In the genomic region with DNA sequence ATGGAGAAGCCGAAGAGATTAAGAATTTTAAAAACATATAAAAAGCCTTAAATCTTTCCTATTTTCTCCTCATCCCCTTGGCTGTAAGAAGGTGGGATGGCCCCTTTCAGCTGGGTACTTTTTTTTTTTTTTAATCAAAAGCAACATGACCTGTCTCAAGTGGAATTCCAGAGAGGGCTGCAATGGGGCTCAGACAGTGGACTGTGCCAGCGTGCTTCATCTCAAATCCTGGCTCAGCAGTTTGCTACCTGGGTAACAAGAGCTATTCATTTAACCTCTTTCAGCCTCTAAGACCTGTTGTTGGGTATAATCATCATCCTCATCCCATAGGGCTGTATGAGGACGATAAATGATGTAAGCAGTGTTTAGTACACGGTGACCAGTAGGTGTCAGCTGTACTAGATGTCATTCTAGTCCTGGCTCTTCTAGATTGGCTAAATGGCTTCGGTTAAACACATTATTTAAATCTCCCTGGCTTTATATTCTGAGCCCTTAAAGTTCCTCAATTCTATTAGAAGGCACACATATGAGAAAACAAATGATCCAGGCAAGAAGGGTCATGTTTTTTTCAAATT, we compare ENCODE assay signal across 11 cellular contexts. TPM values are rescaled to one million over a fixed set of nuclear protein-coding genes. Genes with fewer than 3 reads are reported as not detected.
DNase-seq lines count a peak whose midpoint lies in the region; ATAC-seq and TF ChIP-seq lines count a peak whose summit lies in the region.
"Had no signal": no experiment of that assay in that cellular context is flagged by ENCODE, and none has a peak within 500 bp of the region (broad histone marks: within the 10 kb centered on the region; RNA-seq: fewer than 3 reads in every experiment).

No MANE protein-coding gene starts in this region.

- H3K4me3 Mint-ChIP-seq in activated B cell treated with CpG ODN at 0.5 μM for 24 hours (no peak overlapping the region), neural progenitor cell (no peak overlapping the region)
- H3K4me3 Mint-ChIP-seq in activated CD8-positive, alpha-beta T cell treated with anti-CD3 and anti-CD28 coated beads, Interleukin-2, amount 10 ng/mL, durations not matched to agents 7 days and 5 days = no peak overlapping the region
- no peak overlapping the region for H3K4me3 Mint-ChIP-seq in activated naive CD4-positive, alpha-beta T cell treated with anti-CD3 and anti-CD28 coated beads, Interleukin-2, amount 10 ng/mL, durations not matched to agents 7 days and 5 days
- no peak overlapping the region for H3K4me3 Mint-ChIP-seq in activated naive CD8-positive, alpha-beta T cell treated with anti-CD3 and anti-CD28 coated beads, Interleukin-2, amount 50 U/mL, for 24 hours
- H3K4me3 Mint-ChIP-seq: activated CD4-positive, alpha-beta T cell treated with anti-CD3 and anti-CD28 coated beads, Interleukin-2, amount 10 ng/mL, durations not matched to agents 7 days and 5 days had no signal

- TF ChIP-seq CTCF in activated B cell treated with CpG ODN at 0.5 μM for 24 hours (IDR thresholded peaks at IDR 0.05) = no peak
- peak; percentile 37 for TF ChIP-seq CTCF in neural progenitor cell (IDR thresholded peaks at IDR 0.05)

- H3K4me3 ChIP-seq in neural progenitor cell = no peak overlapping the region
- H3K4me3 ChIP-seq: colonic mucosa had no signal

- peak; percentile 35 for DNase-seq in NCI-H82 (lab: John Stamatoyannopoulos, UW)
- no peak for DNase-seq in NCI-H82 treated with DMSO at 0.1 percent for 48 hours (lab: John Stamatoyannopoulos, UW; ENCODE audit: unreplicated experiment)
- peak; percentile 20 for DNase-seq in HT1080 (ENCODE audit: low read depth)
- DNase-seq in activated B cell treated with CpG ODN at 0.5 μM for 24 hours = no peak
- DNase-seq in neural progenitor cell (ENCODE audit: low spot score) = no peak
- DNase-seq in activated CD8-positive, alpha-beta T cell treated with anti-CD3 and anti-CD28 coated beads, Interleukin-2, amount 10 ng/mL, durations not matched to agents 7 days and 5 days = no peak
- DNase-seq in activated naive CD4-positive, alpha-beta T cell treated with anti-CD3 and anti-CD28 coated beads, Interleukin-2, amount 10 ng/mL, durations not matched to agents 7 days and 5 days = no peak
- no peak for DNase-seq in activated naive CD8-positive, alpha-beta T cell treated with anti-CD3 and anti-CD28 coated beads, Interleukin-2, amount 50 U/mL, for 24 hours
- DNase-seq: activated CD4-positive, alpha-beta T cell treated with anti-CD3 and anti-CD28 coated beads, Interleukin-2, amount 10 ng/mL, durations not matched to agents 7 days and 5 days; colonic mucosa; NCI-H1105 treated with DMSO at 0.1 percent for 48 hours had no signal

- no peaks in the 10 kb centered on the region for H3K36me3 ChIP-seq in neural progenitor cell
- H3K36me3 ChIP-seq: colonic mucosa had no signal

- no peaks in the 10 kb centered on the region for H3K9me3 ChIP-seq in neural progenitor cell (ENCODE audit: low read depth)
- H3K9me3 ChIP-seq: colonic mucosa had no signal

- H3K79me2 ChIP-seq in neural progenitor cell (ENCODE audit: low read depth) = no peaks in the 10 kb centered on the region

- no peak overlapping the region for H3K9ac ChIP-seq in neural progenitor cell

- H3K4me1 ChIP-seq in neural progenitor cell = no peaks in the 10 kb centered on the region
- H3K4me1 ChIP-seq: colonic mucosa had no signal

- peaks cover 3% of the 10 kb centered on the region for H3K27me3 Mint-ChIP-seq in activated B cell treated with CpG ODN at 0.5 μM for 24 hours
- H3K27me3 Mint-ChIP-seq in neural progenitor cell (ENCODE audit: insufficient read depth, low read depth) = peaks cover 7% of the 10 kb centered on the region
- H3K27me3 Mint-ChIP-seq in activated CD8-positive, alpha-beta T cell treated with anti-CD3 and anti-CD28 coated beads, Interleukin-2, amount 10 ng/mL, durations not matched to agents 7 days and 5 days (ENCODE audit: low read depth) = peaks cover 18% of the 10 kb centered on the region
- peaks cover 41% of the 10 kb centered on the region for H3K27me3 Mint-ChIP-seq in activated naive CD4-positive, alpha-beta T cell treated with anti-CD3 and anti-CD28 coated beads, Interleukin-2, amount 10 ng/mL, durations not matched to agents 7 days and 5 days
- peaks cover 10% of the 10 kb centered on the region for H3K27me3 Mint-ChIP-seq in activated naive CD8-positive, alpha-beta T cell treated with anti-CD3 and anti-CD28 coated beads, Interleukin-2, amount 50 U/mL, for 24 hours

- H3K4me2 ChIP-seq in neural progenitor cell = no peak overlapping the region

- H3K27ac ChIP-seq in neural progenitor cell = no peak overlapping the region
- H3K27ac ChIP-seq: colonic mucosa had no signal

- intact Hi-C loops in activated B cell treated with CpG ODN at 0.5 μM for 24 hours (cut with micrococcal nuclease) = no loop called here

- CTCF ChIA-PET in activated B cell treated with CpG ODN at 0.5 μM for 24 hours (lab: Charles Lee) = no interaction called here
- CTCF ChIA-PET in activated CD8-positive, alpha-beta T cell treated with anti-CD3 and anti-CD28 coated beads, Interleukin-2, amount 10 ng/mL, durations not matched to agents 7 days and 5 days (lab: Charles Lee) = no interaction called here
- CTCF ChIA-PET in activated naive CD4-positive, alpha-beta T cell treated with anti-CD3 and anti-CD28 coated beads, Interleukin-2, amount 10 ng/mL, durations not matched to agents 7 days and 5 days (lab: Charles Lee) = interaction anchor here (0.7 kb wide), 1 partner anchor 709 kb away, joined by 4 read pairs; no protein-coding TSS in a partner anchor

- H3K9me3 Mint-ChIP-seq in activated B cell treated with CpG ODN at 0.5 μM for 24 hours = no peaks in the 10 kb centered on the region
- peaks cover 4% of the 10 kb centered on the region for H3K9me3 Mint-ChIP-seq in neural progenitor cell
- no peaks in the 10 kb centered on the region for H3K9me3 Mint-ChIP-seq in activated CD8-positive, alpha-beta T cell treated with anti-CD3 and anti-CD28 coated beads, Interleukin-2, amount 10 ng/mL, durations not matched to agents 7 days and 5 days (ENCODE audit: insufficient read depth)
- no peaks in the 10 kb centered on the region for H3K9me3 Mint-ChIP-seq in activated naive CD4-positive, alpha-beta T cell treated with anti-CD3 and anti-CD28 coated beads, Interleukin-2, amount 10 ng/mL, durations not matched to agents 7 days and 5 days
- no peaks in the 10 kb centered on the region for H3K9me3 Mint-ChIP-seq in activated naive CD8-positive, alpha-beta T cell treated with anti-CD3 and anti-CD28 coated beads, Interleukin-2, amount 50 U/mL, for 24 hours
- H3K9me3 Mint-ChIP-seq: activated CD4-positive, alpha-beta T cell treated with anti-CD3 and anti-CD28 coated beads, Interleukin-2, amount 10 ng/mL, durations not matched to agents 7 days and 5 days had no signal

- H3F3A ChIP-seq in neural progenitor cell (ENCODE audit: low read depth) = no peaks in the 10 kb centered on the region

- H3K36me3 Mint-ChIP-seq in activated B cell treated with CpG ODN at 0.5 μM for 24 hours (ENCODE audit: low read depth) (no peaks in the 10 kb centered on the region), neural progenitor cell (no peaks in the 10 kb centered on the region)
- no peaks in the 10 kb centered on the region for H3K36me3 Mint-ChIP-seq in activated CD8-positive, alpha-beta T cell treated with anti-CD3 and anti-CD28 coated beads, Interleukin-2, amount 10 ng/mL, durations not matched to agents 7 days and 5 days (ENCODE audit: low read depth)
- no peaks in the 10 kb centered on the region for H3K36me3 Mint-ChIP-seq in activated naive CD4-positive, alpha-beta T cell treated with anti-CD3 and anti-CD28 coated beads, Interleukin-2, amount 10 ng/mL, durations not matched to agents 7 days and 5 days
- no peaks in the 10 kb centered on the region for H3K36me3 Mint-ChIP-seq in activated naive CD8-positive, alpha-beta T cell treated with anti-CD3 and anti-CD28 coated beads, Interleukin-2, amount 50 U/mL, for 24 hours (ENCODE audit: low read depth)

- POLR2A ChIA-PET in activated B cell treated with CpG ODN at 0.5 μM for 24 hours (lab: Charles Lee) = no interaction called here
- POLR2A ChIA-PET in activated CD8-positive, alpha-beta T cell treated with anti-CD3 and anti-CD28 coated beads, Interleukin-2, amount 10 ng/mL, durations not matched to agents 7 days and 5 days (lab: Charles Lee) = no interaction called here

- H3K27ac Mint-ChIP-seq in activated B cell treated with CpG ODN at 0.5 μM for 24 hours (no peak overlapping the region), neural progenitor cell (no peak overlapping the region)
- no peak overlapping the region for H3K27ac Mint-ChIP-seq in activated CD8-positive, alpha-beta T cell treated with anti-CD3 and anti-CD28 coated beads, Interleukin-2, amount 10 ng/mL, durations not matched to agents 7 days and 5 days
- H3K27ac Mint-ChIP-seq in activated naive CD4-positive, alpha-beta T cell treated with anti-CD3 and anti-CD28 coated beads, Interleukin-2, amount 10 ng/mL, durations not matched to agents 7 days and 5 days = no peak overlapping the region
- H3K27ac Mint-ChIP-seq in activated naive CD8-positive, alpha-beta T cell treated with anti-CD3 and anti-CD28 coated beads, Interleukin-2, amount 50 U/mL, for 24 hours = no peak overlapping the region
- H3K27ac Mint-ChIP-seq: activated CD4-positive, alpha-beta T cell treated with anti-CD3 and anti-CD28 coated beads, Interleukin-2, amount 10 ng/mL, durations not matched to agents 7 days and 5 days had no signal

- ATAC-seq in activated B cell treated with CpG ODN at 0.5 μM for 24 hours (ENCODE audit: low read depth) = peak; percentile 64
- ATAC-seq in activated CD8-positive, alpha-beta T cell treated with anti-CD3 and anti-CD28 coated beads, Interleukin-2, amount 10 ng/mL, durations not matched to agents 7 days and 5 days = no peak
- ATAC-seq in activated naive CD8-positive, alpha-beta T cell treated with anti-CD3 and anti-CD28 coated beads, Interleukin-2, amount 50 U/mL, for 24 hours = no peak

- H3K4me1 Mint-ChIP-seq in activated B cell treated with CpG ODN at 0.5 μM for 24 hours (no peaks in the 10 kb centered on the region), neural progenitor cell (peaks cover 6% of the 10 kb centered on the region)
- no peaks in the 10 kb centered on the region for H3K4me1 Mint-ChIP-seq in activated CD8-positive, alpha-beta T cell treated with anti-CD3 and anti-CD28 coated beads, Interleukin-2, amount 10 ng/mL, durations not matched to agents 7 days and 5 days (ENCODE audit: low read depth)
- no peaks in the 10 kb centered on the region for H3K4me1 Mint-ChIP-seq in activated naive CD4-positive, alpha-beta T cell treated with anti-CD3 and anti-CD28 coated beads, Interleukin-2, amount 10 ng/mL, durations not matched to agents 7 days and 5 days
- H3K4me1 Mint-ChIP-seq in activated naive CD8-positive, alpha-beta T cell treated with anti-CD3 and anti-CD28 coated beads, Interleukin-2, amount 50 U/mL, for 24 hours = no peaks in the 10 kb centered on the region
- H3K4me1 Mint-ChIP-seq: activated CD4-positive, alpha-beta T cell treated with anti-CD3 and anti-CD28 coated beads, Interleukin-2, amount 10 ng/mL, durations not matched to agents 7 days and 5 days had no signal

- H2AFZ ChIP-seq in neural progenitor cell (replicated peaks) = no peak overlapping the region

- no peaks in the 10 kb centered on the region for H4K20me1 ChIP-seq in neural progenitor cell (ENCODE audit: low read depth)

- peaks cover 22% of the 10 kb centered on the region for H3K27me3 ChIP-seq in neural progenitor cell
- H3K27me3 ChIP-seq: colonic mucosa had no signal

RNA-seq across cellular contexts. Expression of gene PPP1R3G, which starts 6.9 kb away (rescaled TPM):
- 0.13 TPM in 1 of 2 replicates, not detected in the other for total RNA-seq in HT1080 (2014; rRNA removed; shearing (Covaris generic))
- 0.02 and 0.06 TPM in 2 replicates for polyA plus RNA-seq in HT1080 (2015; cell fraction: cytosol; rRNA removed)
- polyA plus RNA-seq in HT1080 (2015; cell fraction: nucleus; rRNA removed) = 0.02 TPM in 1 of 2 replicates, not detected in the other
- total RNA-seq in activated B cell treated with CpG ODN at 0.5 μM for 24 hours = 0.11 and 0.15 TPM in 2 replicates
- total RNA-seq in neural progenitor cell (ENCODE audit: low replicate concordance) = 0.15 and 0.36 TPM in 2 replicates
- total RNA-seq in activated CD8-positive, alpha-beta T cell treated with anti-CD3 and anti-CD28 coated beads, Interleukin-2, amount 10 ng/mL, durations not matched to agents 7 days and 5 days = under 1 TPM; 0.05 to 0.11 TPM

Comparison
In these comparisons a context has a peak if more than half of its experiments do, and no peak if none do; other contexts are left out.
1. DNase-seq: peak in NCI-H82 (single experiment) and HT1080 (single experiment); none in NCI-H82 treated with DMSO at 0.1 percent for 48 hours (single experiment), activated B cell treated with CpG ODN at 0.5 μM for 24 hours (single experiment), neural progenitor cell (single experiment), activated CD8-positive, alpha-beta T cell treated with anti-CD3 and anti-CD28 coated beads, Interleukin-2, amount 10 ng/mL, durations not matched to agents 7 days and 5 days (single experiment), activated naive CD4-positive, alpha-beta T cell treated with anti-CD3 and anti-CD28 coated beads, Interleukin-2, amount 10 ng/mL, durations not matched to agents 7 days and 5 days (single experiment) and activated naive CD8-positive, alpha-beta T cell treated with anti-CD3 and anti-CD28 coated beads, Interleukin-2, amount 50 U/mL, for 24 hours (single experiment).